Comparison of ENCODE assay signal across 16 cellular contexts in genomic region chr11:102522332-102523207, GRCh38. TPM values are rescaled to one million over a fixed set of nuclear protein-coding genes. Genes with fewer than 3 reads are reported as not detected.
DNase-seq lines count a peak whose midpoint lies in the region; ATAC-seq lines count a peak whose summit lies in the region.
"Had no signal": no experiment of that assay in that cellular context is flagged by ENCODE, and none has a peak within 500 bp of the region (broad histone marks: within the 10 kb centered on the region; RNA-seq: fewer than 3 reads in every experiment).

No MANE protein-coding gene starts in this region.

- no peak overlapping the region for H3K4me2 ChIP-seq in mesenchymal stem cell (ENCODE audit: low read length, poor library complexity, severe bottlenecking)

- H2AK5ac ChIP-seq in mesenchymal stem cell (ENCODE audit: low read length, severe bottlenecking): no peak overlapping the region

- 73% methylated on average over 5 of the region's 5 CpGs for WGBS in mesenchymal stem cell

- H3K23ac ChIP-seq in mesenchymal stem cell (ENCODE audit: low read length in 2 of 2): no peak overlapping the region

- H3K36me3 ChIP-seq in mesenchymal stem cell (ENCODE audit: control insufficient read depth in 1 of 2, insufficient read depth in 2 of 2, low read depth in 1 of 2, low read length in 2 of 2): no peaks in the 10 kb centered on the region

- H3K27me3 ChIP-seq in mesenchymal stem cell (ENCODE audit: control insufficient read depth in 1 of 2, insufficient read depth in 1 of 2, low read length in 2 of 2): no peaks in the 10 kb centered on the region

- H2BK120ac ChIP-seq in mesenchymal stem cell (ENCODE audit: low read depth, low read length): no peak overlapping the region

- H2AFZ ChIP-seq in mesenchymal stem cell (ENCODE audit: low read depth, low read length): peak overlapping the region; percentile 4

- no peaks in the 10 kb centered on the region for H3K9me3 ChIP-seq in mesenchymal stem cell (ENCODE audit: control insufficient read depth, low read length)

- no peaks in the 10 kb centered on the region for H3K79me1 ChIP-seq in mesenchymal stem cell (replicated peaks; ENCODE audit: low read length, poor library complexity, severe bottlenecking)

- DNase-seq in mesenchymal stem cell: no peak
- DNase-seq in NCI-H2081 (lab: John Stamatoyannopoulos, UW): no peak
- DNase-seq: activated CD4-positive, alpha-beta T cell treated with anti-CD3 and anti-CD28 coated beads, Interleukin-2, amount 50 U/mL, for 48 hours; activated effector memory CD4-positive, alpha-beta T cell treated with anti-CD3 and anti-CD28 coated beads, Interleukin-2, amount 50 U/mL, for 16 hours; CD4-positive, CD25-positive, alpha-beta regulatory T cell; hippocampal formation; left ventricle myocardium superior; NCI-H146; NCI-H526; Right ventricle myocardium superior; T1000 had no signal

- H3K27ac ChIP-seq in mesenchymal stem cell (ENCODE audit: low read length, poor library complexity, severe bottlenecking): no peak overlapping the region

- no peak overlapping the region for H3K14ac ChIP-seq in mesenchymal stem cell (ENCODE audit: low read length in 2 of 2)

- H4K8ac ChIP-seq in mesenchymal stem cell (ENCODE audit: low read length): no peak overlapping the region

- H3K4ac ChIP-seq in mesenchymal stem cell (ENCODE audit: low read depth in 1 of 2, low read length in 2 of 2): no peak overlapping the region

- ATAC-seq in GM18861 (IDR thresholded peaks at IDR 0.05; ENCODE audit: unreplicated experiment) (peak; percentile 59), HG02610 (IDR thresholded peaks at IDR 0.05; ENCODE audit: unreplicated experiment) (peak; percentile 48), HG03571 (IDR thresholded peaks at IDR 0.05; ENCODE audit: unreplicated experiment) (peak; percentile 59), HG03442 (IDR thresholded peaks at IDR 0.05; ENCODE audit: unreplicated experiment) (no peak), GM21423 (IDR thresholded peaks at IDR 0.05; ENCODE audit: unreplicated experiment) (no peak)
- ATAC-seq: left ventricle myocardium superior had no signal

- no peak overlapping the region for H2BK5ac ChIP-seq in mesenchymal stem cell (ENCODE audit: low read depth, low read length, poor library complexity, severe bottlenecking)

- no peak overlapping the region for H3K4me3 ChIP-seq in mesenchymal stem cell (ENCODE audit: insufficient read depth in 1 of 2, low read depth in 1 of 2, low read length in 2 of 2)

- no peak overlapping the region for H2BK15ac ChIP-seq in mesenchymal stem cell (ENCODE audit: low read depth, poor library complexity, severe bottlenecking)

- no peak overlapping the region for H3K18ac ChIP-seq in mesenchymal stem cell (ENCODE audit: low read depth in 1 of 2, low read length in 2 of 2)

- no peak overlapping the region for H4K91ac ChIP-seq in mesenchymal stem cell (ENCODE audit: low read length)

- H3K4me1 ChIP-seq in mesenchymal stem cell (ENCODE audit: control insufficient read depth, insufficient read depth, low read depth, low read length): peaks cover 2% of the 10 kb centered on the region

- H2BK12ac ChIP-seq in mesenchymal stem cell (ENCODE audit: low read length in 2 of 2): no peak overlapping the region

- no peak overlapping the region for H3K9ac ChIP-seq in mesenchymal stem cell (ENCODE audit: low read length)

RNA-seq across cellular contexts. Expression of gene MMP7, which starts 8.0 kb away (rescaled TPM):
- polyA plus RNA-seq in mesenchymal stem cell (2013, experiment 1 of 2): not detected
- not detected for polyA plus RNA-seq in mesenchymal stem cell (2013, experiment 2 of 2)

Comparison
In these comparisons a context has a peak if more than half of its experiments do, and no peak if none do; other contexts are left out.
1. ATAC-seq: peak in GM18861 (single experiment), HG02610 (single experiment) and HG03571 (single experiment); none in HG03442 (single experiment) and GM21423 (single experiment).